Comparison of ENCODE assay signal across 19 cellular contexts in the genomic region with DNA sequence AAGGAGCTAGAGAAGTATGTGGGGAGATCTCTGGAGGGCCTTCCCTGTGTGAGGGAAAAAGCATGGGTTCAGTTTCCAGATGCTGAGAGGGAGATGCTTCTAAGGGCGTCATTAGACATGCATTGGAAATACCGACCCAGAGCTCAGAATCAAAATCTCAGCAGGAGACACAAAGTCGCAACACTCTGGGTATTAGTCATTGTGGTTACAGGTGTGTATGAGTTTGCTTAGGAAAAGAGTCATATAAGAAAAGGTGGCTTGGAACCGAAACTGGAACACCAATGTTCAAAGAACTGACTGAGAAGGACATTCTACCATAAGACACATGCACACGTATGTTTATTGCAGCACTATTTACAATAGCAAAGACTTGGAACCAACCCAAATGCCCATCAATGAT.
DNase-seq lines count a peak whose midpoint lies in the region; ATAC-seq, FAIRE-seq and TF ChIP-seq lines count a peak whose summit lies in the region.
"Had no signal": no experiment of that assay in that cellular context is flagged by ENCODE, and none has a peak within 500 bp of the region (broad histone marks: within the 10 kb centered on the region; RNA-seq: fewer than 3 reads in every experiment).

No MANE protein-coding gene starts in this region.

- H2AFZ ChIP-seq in OCI-LY3 (ENCODE audit: low read depth, low read length) = no peak overlapping the region

- TF ChIP-seq CTCF in GM06990 (IDR thresholded peaks at IDR 0.05; ENCODE audit: insufficient read depth, low read length, poor library complexity, severe bottlenecking) (no peak), OCI-LY3 (IDR thresholded peaks at IDR 0.05; ENCODE audit: low read depth, low read length) (no peak), type B pancreatic cell (conservative IDR thresholded peaks at IDR 0.05) (no peak)

- no peak overlapping the region for H3K27ac Mint-ChIP-seq in type B pancreatic cell
- H3K27ac Mint-ChIP-seq: activated CD4-positive, alpha-beta memory T cell treated with anti-CD3 and anti-CD28 coated beads for 36 hours; endodermal cell had no signal

- H3K4me3 ChIP-seq in GM06990 (replicated peaks; ENCODE audit: low read depth, low read length) = no peak overlapping the region
- H3K4me3 ChIP-seq in OCI-LY3 (ENCODE audit: low read length) = no peak overlapping the region
- H3K4me3 ChIP-seq: left ventricle myocardium inferior, ovary, skin epidermis had no signal

- no peaks in the 10 kb centered on the region for H3K79me2 ChIP-seq in OCI-LY3 (ENCODE audit: low read length)

- ATAC-seq in HG02938 (IDR thresholded peaks at IDR 0.05; ENCODE audit: unreplicated experiment) = peak; percentile 85
- ATAC-seq: HCT116 had no signal

- H4K20me1 ChIP-seq in OCI-LY3 (ENCODE audit: insufficient read depth, low read length) = no peaks in the 10 kb centered on the region

- H3K9me3 Mint-ChIP-seq in type B pancreatic cell = peaks cover 5% of the 10 kb centered on the region
- H3K9me3 Mint-ChIP-seq: endodermal cell had no signal

- H3K36me3 Mint-ChIP-seq in type B pancreatic cell = no peaks in the 10 kb centered on the region
- H3K36me3 Mint-ChIP-seq: activated CD4-positive, alpha-beta memory T cell treated with anti-CD3 and anti-CD28 coated beads for 36 hours had no signal

- H3K4me1 ChIP-seq in OCI-LY3 (ENCODE audit: low read length) = peaks cover 9% of the 10 kb centered on the region
- H3K4me1 ChIP-seq: left ventricle myocardium inferior had no signal

- no peak overlapping the region for H3K27ac ChIP-seq in OCI-LY3 (ENCODE audit: low read length)
- H3K27ac ChIP-seq: left ventricle myocardium inferior, ovary, skin epidermis had no signal

- DNase-seq in GM06990 (ENCODE audit: extremely low read depth, insufficient read length) (peak; percentile 31), GM19239 (ENCODE audit: insufficient read length, low spot score) (peak; percentile 1), DMS114 treated with DMSO at 0.1 percent for 48 hours (lab: John Stamatoyannopoulos, UW; ENCODE audit: unreplicated experiment) (no peak), NCI-H1417 (lab: John Stamatoyannopoulos, UW) (no peak), type B pancreatic cell (ENCODE audit: extremely low spot score, unreplicated experiment) (no peak), GM19238 (ENCODE audit: insufficient read length, low spot score) (no peak)
- DNase-seq: activated CD4-positive, alpha-beta memory T cell treated with anti-CD3 and anti-CD28 coated beads for 36 hours; activated T-cell treated with anti-CD3 and anti-CD28 coated beads, Interleukin-2, amount 50 U/mL, for 48 hours; DMS79 treated with DMSO at 0.1 percent for 48 hours; endodermal cell; left ventricle myocardium inferior; NCI-H2029; NCI-H524 treated with DMSO at 0.1 percent for 48 hours; ovary; stimulated activated naive CD4-positive, alpha-beta T cell had no signal

- no peak for FAIRE-seq in GM19239 (lab: Jason Lieb, UNC)

- no peaks in the 10 kb centered on the region for H3K4me1 Mint-ChIP-seq in type B pancreatic cell (ENCODE audit: unreplicated experiment)
- H3K4me1 Mint-ChIP-seq: endodermal cell had no signal

- H3K36me3 ChIP-seq in GM06990 (ENCODE audit: control insufficient read depth, insufficient read depth, low read length) = no peaks in the 10 kb centered on the region
- no peaks in the 10 kb centered on the region for H3K36me3 ChIP-seq in OCI-LY3 (replicated peaks; ENCODE audit: low read depth, low read length)
- H3K36me3 ChIP-seq: left ventricle myocardium inferior, ovary had no signal

- peaks cover 3% of the 10 kb centered on the region for H3K27me3 Mint-ChIP-seq in type B pancreatic cell
- H3K27me3 Mint-ChIP-seq: activated CD4-positive, alpha-beta memory T cell treated with anti-CD3 and anti-CD28 coated beads for 36 hours had no signal

- no peak overlapping the region for H3K9ac ChIP-seq in OCI-LY3 (ENCODE audit: low read length)

- peak overlapping the region; percentile 20; the same call in 1 of the 2 replicates for H3K4me2 ChIP-seq in OCI-LY3 (ENCODE audit: low read length)

- H3K27me3 ChIP-seq in GM06990 (replicated peaks; ENCODE audit: control insufficient read depth, insufficient read depth, low read length) = no peaks in the 10 kb centered on the region
- peaks cover 5% of the 10 kb centered on the region; the same call in 1 of the 2 replicates for H3K27me3 ChIP-seq in OCI-LY3 (ENCODE audit: low read depth, low read length)
- H3K27me3 ChIP-seq: ovary had no signal

- no peak overlapping the region for H3K4me3 Mint-ChIP-seq in type B pancreatic cell
- H3K4me3 Mint-ChIP-seq: activated CD4-positive, alpha-beta memory T cell treated with anti-CD3 and anti-CD28 coated beads for 36 hours; endodermal cell had no signal

- no peaks in the 10 kb centered on the region for H3K9me3 ChIP-seq in OCI-LY3 (ENCODE audit: insufficient read depth, low read length)
- H3K9me3 ChIP-seq: left ventricle myocardium inferior, ovary had no signal

Comparison
In these comparisons a context has a peak if more than half of its experiments do, and no peak if none do; other contexts are left out.
1. DNase-seq: peak in GM06990 (single experiment) and GM19239 (single experiment); none in DMS114 treated with DMSO at 0.1 percent for 48 hours (single experiment), NCI-H1417 (0 of 3), type B pancreatic cell (single experiment) and GM19238 (single experiment).